In genomic region chr6:111663692-111664564, GRCh38 we compare ENCODE assay signal across 9 cellular contexts. TPM values are rescaled to one million over a fixed set of nuclear protein-coding genes. Genes with fewer than 3 reads are reported as not detected.
DNase-seq lines count a peak whose midpoint lies in the region; ATAC-seq and TF ChIP-seq lines count a peak whose summit lies in the region.
"Had no signal": no experiment of that assay in that cellular context is flagged by ENCODE, and none has a peak within 500 bp of the region (broad histone marks: within the 10 kb centered on the region; RNA-seq: fewer than 3 reads in every experiment).

No MANE protein-coding gene starts in this region.

- DNase-seq in GM23338 (ENCODE audit: low spot score) (peak; percentile 96), adrenal gland (peak; percentile 41 to 70 (median 58)), hepatic stellate cell (ENCODE audit: low spot score) (peak; percentile 61), HUDEP-2 (lab: John Stamatoyannopoulos, UW; ENCODE audit: unreplicated experiment in 76 of 76) (no peak)
- DNase-seq in activated CD4-positive, CD25-positive, alpha-beta regulatory T cell (lab: John Stamatoyannopoulos, UW): no peak
- DNase-seq: OCI-M1 had no signal

- H3K9ac ChIP-seq in rectal smooth muscle tissue (ENCODE audit: low read length): no peak overlapping the region

- H3K4me3 ChIP-seq in GM23338 (peak overlapping the region; percentile 38; the same call in 1 of the 2 replicates), adrenal gland (peak overlapping the region in 1 of 4 donors; percentile 9), rectal smooth muscle tissue (ENCODE audit: low read length) (no peak overlapping the region)

- TF ChIP-seq CTCF in GM23338 (conservative IDR thresholded peaks at IDR 0.05; ENCODE audit: low read depth in 2 of 2) (no peak), adrenal gland (IDR thresholded peaks at IDR 0.05) (no peak)

- WGBS in adrenal gland, 4 donors: 44 to 59% (median 49%) methylated on average over 15 of the region's 15 CpGs

- no peaks in the 10 kb centered on the region; the same call in 2 of the 3 replicates for H3K9me3 Mint-ChIP-seq in GM23338

- intact Hi-C loops in adrenal gland (cut with DNase I): no loop called here

- no peaks in the 10 kb centered on the region for H3K9me2 ChIP-seq in GM23338 (ENCODE audit: insufficient read depth)

- H3K27ac Mint-ChIP-seq in GM23338: peak overlapping the region; percentile 76

- peaks cover 7% of the 10 kb centered on the region for H3K36me3 Mint-ChIP-seq in GM23338 (ENCODE audit: low read depth)

- H2AFZ ChIP-seq in GM23338: no peak overlapping the region

- peaks cover 17% of the 10 kb centered on the region for H3F3A ChIP-seq in GM23338 (replicated peaks; ENCODE audit: low read depth)

- H3K9me3 ChIP-seq in adrenal gland (replicated peaks in 1 of 3): no peaks in the 10 kb centered on the region

- peaks cover 16% of the 10 kb centered on the region for H3K27me3 Mint-ChIP-seq in GM23338 (ENCODE audit: insufficient read depth, low read depth, poor library complexity)

- H3K4me3 Mint-ChIP-seq in GM23338: peak overlapping the region; percentile 46

- TF ChIP-seq POLR2A in adrenal gland (IDR thresholded peaks at IDR 0.05): no peak

- no peaks in the 10 kb centered on the region for H3K79me2 ChIP-seq in GM23338 (replicated peaks; ENCODE audit: insufficient read depth)

- ATAC-seq in GM23338 (peak; percentile 83), esophagus mucosa (no peak), HG02678 (IDR thresholded peaks at IDR 0.05; ENCODE audit: unreplicated experiment) (no peak)

- no peaks in the 10 kb centered on the region for H3K36me3 ChIP-seq in GM23338 (ENCODE audit: insufficient read depth)
- H3K36me3 ChIP-seq in adrenal gland (replicated peaks in 1 of 2): no peaks in the 10 kb centered on the region
- no peaks in the 10 kb centered on the region for H3K36me3 ChIP-seq in rectal smooth muscle tissue (ENCODE audit: control insufficient read depth, insufficient read depth, low read length)

- H4K20me1 ChIP-seq in GM23338 (replicated peaks; ENCODE audit: insufficient read depth): no peaks in the 10 kb centered on the region

- H3K27me3 ChIP-seq in GM23338 (ENCODE audit: insufficient read depth) (no peaks in the 10 kb centered on the region), adrenal gland (no peaks in the 10 kb centered on the region), rectal smooth muscle tissue (ENCODE audit: control insufficient read depth, insufficient read depth, low read length) (no peaks in the 10 kb centered on the region)

- H3K4me2 ChIP-seq in GM23338: peak overlapping the region; percentile 70

- H3K4me1 Mint-ChIP-seq in GM23338: peaks cover 62% of the 10 kb centered on the region

- H3K4me1 ChIP-seq in GM23338 (ENCODE audit: insufficient read depth): peaks cover 53% of the 10 kb centered on the region
- peaks cover 0 to 31% of the 10 kb centered on the region in 2 donors for H3K4me1 ChIP-seq in adrenal gland (replicated peaks in 1 of 2)
- H3K4me1 ChIP-seq in rectal smooth muscle tissue (ENCODE audit: control insufficient read depth, insufficient read depth, low read length): peaks cover 58% of the 10 kb centered on the region

- peak overlapping the region; percentile 57; the same call in 1 of the 2 replicates for H3K27ac ChIP-seq in GM23338 (ENCODE audit: low read depth)
- peak overlapping the region in 4 of 5 donors; percentile 11 to 85 (median 52) for H3K27ac ChIP-seq in adrenal gland
- H3K27ac ChIP-seq in rectal smooth muscle tissue (ENCODE audit: low read depth, low read length): peak overlapping the region; percentile 78

TF ChIP-seq in GM23338, 12 proteins besides CTCF, POLR2A, EP300 and RAD21 (continues in another document):
- TF ChIP-seq EZH2phosphoT487 (IDR thresholded peaks at IDR 0.05; ENCODE audit: unreplicated experiment) (no peak), JUNB (IDR thresholded peaks at IDR 0.05; ENCODE audit: unreplicated experiment) (no peak), POLR2AphosphoS5 (IDR thresholded peaks at IDR 0.05; ENCODE audit: low read depth) (peak; percentile 55), STAT1 (IDR thresholded peaks at IDR 0.05; ENCODE audit: unreplicated experiment) (no peak), NANOG (IDR thresholded peaks at IDR 0.05; ENCODE audit: borderline replicate concordance) (no peak), EZH2 (IDR thresholded peaks at IDR 0.05; ENCODE audit: low read depth, unreplicated experiment) (no peak), ZNF114 (CRISPR knock-in tag; IDR thresholded peaks at IDR 0.05) (no peak), ETS1 (IDR thresholded peaks at IDR 0.05) (no peak), CREB1 (CRISPR knock-in tag; IDR thresholded peaks at IDR 0.05; ENCODE audit: low read depth) (peak; percentile 35; the same call in 1 of the 2 replicates), ZNF462 (CRISPR knock-in tag; IDR thresholded peaks at IDR 0.05) (0 out of 2 replicates have a peak, but pooled peaks have one; percentile 45)

RNA-seq across cellular contexts. Expression of gene TRAF3IP2, which starts 58.2 kb away (rescaled TPM):
- 29.5 and 34.0 TPM in 2 replicates for total RNA-seq in GM23338 (2014; rRNA removed; shearing (Covaris generic))
- polyA plus RNA-seq in GM23338 (2016; fragmentation: Nextera tagmentation; extraction: Ambion mirVana): 22.2 and 23.8 TPM in 2 replicates
- total RNA-seq in adrenal gland: 10 to 100 TPM; 35.7 to 53.7 (median 46.2) TPM
- 10 to 100 TPM; 32.9 to 70.8 (median 56.9) TPM for polyA plus RNA-seq in adrenal gland
- total RNA-seq in esophagus mucosa: 68.5 TPM

Comparison
In these comparisons a context has a peak if more than half of its experiments do, and no peak if none do; other contexts are left out.
1. DNase-seq: peak in GM23338 (single experiment), adrenal gland (7 of 7) and hepatic stellate cell (single experiment); none in HUDEP-2 (0 of 76) and activated CD4-positive, CD25-positive, alpha-beta regulatory T cell (0 of 4).
2. Peak in every context shown above with its lines, with median percentiles within 50 percentile points of each other: H3K27ac ChIP-seq.